In the genomic region with DNA sequence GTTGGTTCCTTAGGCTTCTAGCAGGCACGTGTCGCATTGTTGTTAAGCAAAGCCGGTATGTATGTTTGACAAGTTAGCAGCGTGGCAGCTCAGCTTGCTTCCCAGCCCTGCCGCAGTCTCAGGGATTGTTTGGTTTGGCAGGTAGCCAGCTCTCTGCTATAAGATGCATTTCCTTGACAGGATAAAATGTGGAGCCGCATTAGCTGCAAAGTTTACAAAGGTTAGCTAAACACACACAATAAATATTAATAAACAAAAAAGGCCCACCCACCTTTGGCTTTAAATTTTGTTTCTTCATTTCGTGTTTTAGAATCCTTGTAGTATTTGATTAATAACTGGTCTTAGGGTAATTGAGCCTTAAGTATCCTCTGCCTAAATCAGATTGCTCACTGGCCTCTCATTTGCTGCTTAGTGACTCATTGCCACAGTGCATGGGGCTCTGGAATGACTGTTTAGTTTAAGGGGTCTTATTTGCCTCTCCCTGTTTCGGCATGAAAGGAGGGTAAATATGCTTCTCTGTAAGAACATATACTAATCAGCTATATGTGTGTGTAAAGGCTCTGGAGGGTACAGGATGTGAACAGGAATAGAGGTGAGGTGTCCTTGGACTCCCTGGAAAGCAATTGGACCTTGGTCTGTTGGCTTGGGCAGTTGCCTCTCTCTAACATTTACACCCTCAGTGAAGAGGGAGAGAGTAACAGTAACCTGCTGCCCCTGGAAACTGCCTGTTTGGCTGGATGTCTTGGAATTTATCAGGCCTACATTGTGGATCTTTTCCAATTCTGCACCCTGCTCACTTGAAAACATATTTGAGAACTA, we compare ENCODE assay signal across 9 cellular contexts.
DNase-seq lines count a peak whose midpoint lies in the region; ATAC-seq and TF ChIP-seq lines count a peak whose summit lies in the region.
"Had no signal": no experiment of that assay in that cellular context is flagged by ENCODE, and none has a peak within 500 bp of the region (broad histone marks: within the 10 kb centered on the region; RNA-seq: fewer than 3 reads in every experiment).

No MANE protein-coding gene starts in this region.

- H3K27me3 ChIP-seq in BLaER1 treated with 17β-estradiol and CSF1 and Interleukin-3, amounts not matched to agents 10 nM and 100 nM, result no peaks in the 10 kb centered on the region; a peak in 1 of 22 replicates
- no peaks in the 10 kb centered on the region for H3K27me3 ChIP-seq in WERI-Rb-1 (ENCODE audit: insufficient read depth, low read depth, severe bottlenecking)
- H3K27me3 ChIP-seq: neutrophil had no signal

- H3K27ac ChIP-seq in BLaER1 treated with 17β-estradiol and CSF1 and Interleukin-3, amounts not matched to agents 10 nM and 100 nM, result peak overlapping the region in 7 of 11 experiments; percentile 3 to 90 (median 26); a peak in 8 of 22 replicates
- H3K27ac ChIP-seq in WERI-Rb-1, result no peak overlapping the region
- H3K27ac ChIP-seq: neutrophil had no signal

- H4K20me1 ChIP-seq in BLaER1 treated with 17β-estradiol and CSF1 and Interleukin-3, amounts not matched to agents 10 nM and 100 nM, result no peaks in the 10 kb centered on the region

- peaks cover 0 to 15% (median 3%) of the 10 kb centered on the region in 11 experiments; a peak in 4 of 22 replicates for H3K36me3 ChIP-seq in BLaER1 treated with 17β-estradiol and CSF1 and Interleukin-3, amounts not matched to agents 10 nM and 100 nM
- H3K36me3 ChIP-seq in WERI-Rb-1, result 0 out of 2 replicates have a peak, but pooled peaks cover 2% of the 10 kb centered on the region
- H3K36me3 ChIP-seq: neutrophil had no signal

- H3K9me3 ChIP-seq in BLaER1 treated with 17β-estradiol and CSF1 and Interleukin-3, amounts not matched to agents 10 nM and 100 nM (replicated peaks in 1 of 11), result no peaks in the 10 kb centered on the region
- H3K9me3 ChIP-seq in WERI-Rb-1 (ENCODE audit: severe bottlenecking), result no peaks in the 10 kb centered on the region
- H3K9me3 ChIP-seq: neutrophil had no signal

- no peaks in the 10 kb centered on the region for H3K9me3 Mint-ChIP-seq in stimulated activated naive CD8-positive, alpha-beta T cell treated with anti-CD3 and anti-CD28 coated beads, Interleukin-15, amount 100 ng/mL, for 72 hours

- peak overlapping the region in 5 of 11 experiments; percentile 1 to 89 (median 51); a peak in 9 of 22 replicates for H3K4me2 ChIP-seq in BLaER1 treated with 17β-estradiol and CSF1 and Interleukin-3, amounts not matched to agents 10 nM and 100 nM

- DNase-seq in NCI-H146 (lab: John Stamatoyannopoulos, UW) (peak; percentile 86), WERI-Rb-1 (peak; percentile 57), left lobe of liver (ENCODE audit: low spot score) (peak; percentile 48), T-helper 9 cell (no peak), MV-4-11 (lab: John Stamatoyannopoulos, UW) (no peak)
- no peak for DNase-seq in stimulated activated naive CD8-positive, alpha-beta T cell treated with anti-CD3 and anti-CD28 coated beads, Interleukin-15, amount 100 ng/mL, for 72 hours

- no peak overlapping the region for H3K9ac ChIP-seq in BLaER1 treated with 17β-estradiol and CSF1 and Interleukin-3, amounts not matched to agents 10 nM and 100 nM

- peak overlapping the region in 1 of 2 donors; percentile 52 for H3K27ac Mint-ChIP-seq in stimulated activated naive CD8-positive, alpha-beta T cell treated with anti-CD3 and anti-CD28 coated beads, Interleukin-15, amount 100 ng/mL, for 72 hours

- H3K4me1 Mint-ChIP-seq in stimulated activated naive CD8-positive, alpha-beta T cell treated with anti-CD3 and anti-CD28 coated beads, Interleukin-15, amount 100 ng/mL, for 72 hours, result peaks cover 21% of the 10 kb centered on the region

- peak; percentile 96 for ATAC-seq in left lobe of liver
- no peak for ATAC-seq in GM19455 (IDR thresholded peaks at IDR 0.05; ENCODE audit: unreplicated experiment)
- no peak for ATAC-seq in stimulated activated naive CD8-positive, alpha-beta T cell treated with anti-CD3 and anti-CD28 coated beads, Interleukin-15, amount 100 ng/mL, for 72 hours

- H3K27me3 Mint-ChIP-seq in stimulated activated naive CD8-positive, alpha-beta T cell treated with anti-CD3 and anti-CD28 coated beads, Interleukin-15, amount 100 ng/mL, for 72 hours, result no peaks in the 10 kb centered on the region

- H3K4me1 ChIP-seq in BLaER1 treated with 17β-estradiol and CSF1 and Interleukin-3, amounts not matched to agents 10 nM and 100 nM, result peaks cover 22 to 73% (median 62%) of the 10 kb centered on the region in 10 experiments

- H3K4me3 ChIP-seq in BLaER1 treated with 17β-estradiol and CSF1 and Interleukin-3, amounts not matched to agents 10 nM and 100 nM, result no peak overlapping the region
- no peak overlapping the region for H3K4me3 ChIP-seq in WERI-Rb-1 (ENCODE audit: low read depth, low read length)

- H3K4me3 Mint-ChIP-seq in stimulated activated naive CD8-positive, alpha-beta T cell treated with anti-CD3 and anti-CD28 coated beads, Interleukin-15, amount 100 ng/mL, for 72 hours, result no peak overlapping the region

- no peak for TF ChIP-seq CTCF in WERI-Rb-1 (IDR thresholded peaks at IDR 0.05; ENCODE audit: low read depth, low read length)

Comparison
In these comparisons a context has a peak if more than half of its experiments do, and no peak if none do; other contexts are left out.
1. DNase-seq: peak in NCI-H146 (single experiment), WERI-Rb-1 (single experiment) and left lobe of liver (single experiment); none in T-helper 9 cell (single experiment), MV-4-11 (single experiment) and stimulated activated naive CD8-positive, alpha-beta T cell treated with anti-CD3 and anti-CD28 coated beads, Interleukin-15, amount 100 ng/mL, for 72 hours (0 of 2).